ENCODE assay signal across 3 cellular contexts in genomic region chr2:171124512-171124911, GRCh38.
TF ChIP-seq lines count a peak whose summit lies in the region.

No MANE protein-coding gene starts in this region.

TF ChIP-seq in HepG2, 621 proteins besides CTCF, POLR2A, EP300 and RAD21:
- TF ChIP-seq SNAPC4 (CRISPR knock-in tag; IDR thresholded peaks at IDR 0.05), result 0 out of 2 replicates have a peak, but pooled peaks have one; percentile 33
- TF ChIP-seq ZNF510 (CRISPR knock-in tag; IDR thresholded peaks at IDR 0.05; ENCODE audit: low read depth), result peak; percentile 99
- no peak for TF ChIP-seq ZNF281 (CRISPR knock-in tag; IDR thresholded peaks at IDR 0.05; ENCODE audit: borderline replicate concordance)

TF ChIP-seq in K562, 482 proteins besides CTCF, POLR2A, EP300 and RAD21:
- TF ChIP-seq PURB (CRISPR knock-in tag; IDR thresholded peaks at IDR 0.05; ENCODE audit: low read depth) (no peak), ZNF165 (CRISPR knock-in tag; IDR thresholded peaks at IDR 0.05; ENCODE audit: borderline replicate concordance) (no peak), HNRNPH1 (optimal IDR thresholded peaks at IDR 0.05; ENCODE audit: low read depth, low read length) (peak; percentile 36)

TF ChIP-seq in WTC11, 78 proteins besides CTCF, POLR2A, EP300 and RAD21:
- no peak for TF ChIP-seq MXD4 (CRISPR knock-in tag; IDR thresholded peaks at IDR 0.05; ENCODE audit: borderline replicate concordance)
- no peak for TF ChIP-seq CDX4 (CRISPR knock-in tag; IDR thresholded peaks at IDR 0.05; ENCODE audit: borderline replicate concordance)
- TF ChIP-seq CREM (CRISPR knock-in tag; IDR thresholded peaks at IDR 0.05), result no peak
- TF ChIP-seq SMAD3 (CRISPR knock-in tag; IDR thresholded peaks at IDR 0.05; ENCODE audit: borderline replicate concordance), result no peak
- TF ChIP-seq NFE2L1 (CRISPR knock-in tag; IDR thresholded peaks at IDR 0.05), result no peak
- no peak for TF ChIP-seq ZNF317 (CRISPR knock-in tag; IDR thresholded peaks at IDR 0.05; ENCODE audit: borderline replicate concordance, low read depth)
- TF ChIP-seq NR1H2 (CRISPR knock-in tag; IDR thresholded peaks at IDR 0.05), result no peak
- TF ChIP-seq NR3C1 (CRISPR knock-in tag; conservative IDR thresholded peaks at IDR 0.05; ENCODE audit: low read depth), result no peak
- TF ChIP-seq AFF4 (CRISPR knock-in tag; IDR thresholded peaks at IDR 0.05; ENCODE audit: borderline replicate concordance), result no peak
- TF ChIP-seq ZSCAN18 (CRISPR knock-in tag; IDR thresholded peaks at IDR 0.05), result no peak
- no peak for TF ChIP-seq ELF4 (CRISPR knock-in tag; IDR thresholded peaks at IDR 0.05; ENCODE audit: low read depth)
- no peak for TF ChIP-seq ZNF219 (CRISPR knock-in tag; IDR thresholded peaks at IDR 0.05; ENCODE audit: borderline replicate concordance)
- TF ChIP-seq ATF1 (CRISPR knock-in tag; IDR thresholded peaks at IDR 0.05), result no peak
